10 cellular contexts compared by ENCODE assay signal in genomic region chr5:139472410-139473030, GRCh38. TPM values are rescaled to one million over a fixed set of nuclear protein-coding genes. Genes with fewer than 3 reads are reported as not detected.
DNase-seq lines count a peak whose midpoint lies in the region; ATAC-seq and TF ChIP-seq lines count a peak whose summit lies in the region.
"Had no signal": no experiment of that assay in that cellular context is flagged by ENCODE, and none has a peak within 500 bp of the region (broad histone marks: within the 10 kb centered on the region; RNA-seq: fewer than 3 reads in every experiment).

No MANE protein-coding gene starts in this region.

- peaks cover 15% of the 10 kb centered on the region for H3K4me1 Mint-ChIP-seq in MCF 10A (ENCODE audit: insufficient read depth, unreplicated experiment)
- H3K4me1 Mint-ChIP-seq in activated T-cell treated with anti-CD3 and anti-CD28 coated beads, Interleukin-2, amount 50 U/mL, for 72 hours (ENCODE audit: low read depth), result peaks cover 79% of the 10 kb centered on the region
- peaks cover 84 to 85% of the 10 kb centered on the region in 2 donors for H3K4me1 Mint-ChIP-seq in immature natural killer cell

- H3K27ac ChIP-seq in mammary epithelial cell (ENCODE audit: insufficient read depth, low read depth, low read length) (no peak overlapping the region), thyroid gland (peak overlapping the region in 2 of 3 donors; percentile 27 to 29)

- H4K20me1 ChIP-seq in mammary epithelial cell (ENCODE audit: insufficient read depth, low read length), result no peaks in the 10 kb centered on the region

- H3K4me3 Mint-ChIP-seq in MCF 10A (ENCODE audit: unreplicated experiment), result no peak overlapping the region
- H3K4me3 Mint-ChIP-seq in activated T-cell treated with anti-CD3 and anti-CD28 coated beads, Interleukin-2, amount 50 U/mL, for 72 hours, result peak overlapping the region; percentile 58 to 71
- H3K4me3 Mint-ChIP-seq in immature natural killer cell, result peak overlapping the region; percentile 8 to 79 (median 68)

- H3K9me3 Mint-ChIP-seq in MCF 10A (ENCODE audit: unreplicated experiment) (no peaks in the 10 kb centered on the region), immature natural killer cell (no peaks in the 10 kb centered on the region)
- H3K9me3 Mint-ChIP-seq in activated T-cell treated with anti-CD3 and anti-CD28 coated beads, Interleukin-2, amount 50 U/mL, for 72 hours, result no peaks in the 10 kb centered on the region

- H3K27me3 Mint-ChIP-seq in MCF 10A (ENCODE audit: insufficient read depth, unreplicated experiment) (no peaks in the 10 kb centered on the region), immature natural killer cell (ENCODE audit: low read depth in 3 of 3) (peaks cover 4 to 8% (median 5%) of the 10 kb centered on the region in 3 donors)
- H3K27me3 Mint-ChIP-seq in activated T-cell treated with anti-CD3 and anti-CD28 coated beads, Interleukin-2, amount 50 U/mL, for 72 hours (ENCODE audit: low read depth), result no peaks in the 10 kb centered on the region

- no peak for DNase-seq in MCF 10A (ENCODE audit: unreplicated experiment)
- no peak for DNase-seq in mammary epithelial cell
- no peak for DNase-seq in activated T-cell treated with anti-CD3 and anti-CD28 coated beads, Interleukin-2, amount 50 U/mL, for 72 hours
- DNase-seq in immature natural killer cell, result no peak
- no peak for DNase-seq in thyroid gland
- DNase-seq in amygdala (lab: John Stamatoyannopoulos, UW), result no peak
- DNase-seq: activated gamma-delta T cell treated with Interleukin-2 at 50 U/mL for 16 hours, glutamatergic neuron had no signal

- H3K4me3 ChIP-seq in mammary epithelial cell (replicated peaks in 1 of 3; ENCODE audit: insufficient read depth in 1 of 3, low read depth in 2 of 3, low read length in 3 of 3) (no peak overlapping the region), thyroid gland (replicated peaks in 1 of 3) (no peak overlapping the region)

- H3K79me2 ChIP-seq in mammary epithelial cell (ENCODE audit: insufficient read depth, low read length), result no peaks in the 10 kb centered on the region

- no peak for TF ChIP-seq POLR2A in thyroid gland (IDR thresholded peaks at IDR 0.05)

- H3K36me3 ChIP-seq in mammary epithelial cell (ENCODE audit: insufficient read depth, low read length), result no peaks in the 10 kb centered on the region
- H3K36me3 ChIP-seq in thyroid gland, result peaks cover 0 to 4% of the 10 kb centered on the region in 2 donors

- WGBS in mammary epithelial cell (ENCODE audit: low coverage, missing lambda C conversion rate), result 92% methylated on average over 11 of the region's 15 CpGs
- WGBS in thyroid gland, 2 donors, result 83 to 85% methylated on average over 11 to 15 of the region's 15 CpGs

- H3K9me3 ChIP-seq in mammary epithelial cell (replicated peaks; ENCODE audit: insufficient read depth, low read length) (no peaks in the 10 kb centered on the region), thyroid gland (no peaks in the 10 kb centered on the region)

- H3K27ac Mint-ChIP-seq in MCF 10A (ENCODE audit: low read depth, unreplicated experiment), result peak overlapping the region; percentile 94
- H3K27ac Mint-ChIP-seq in activated T-cell treated with anti-CD3 and anti-CD28 coated beads, Interleukin-2, amount 50 U/mL, for 72 hours, result peak overlapping the region; percentile 64
- H3K27ac Mint-ChIP-seq in immature natural killer cell, result peak overlapping the region in 5 of 6 donors; percentile 20 to 91 (median 72)

- peak in 1 of 2 donors; percentile 2 for ATAC-seq in activated T-cell treated with anti-CD3 and anti-CD28 coated beads, Interleukin-2, amount 50 U/mL, for 72 hours (replicated peaks in 1 of 2)
- ATAC-seq in HG02884 (IDR thresholded peaks at IDR 0.05; ENCODE audit: unreplicated experiment) (no peak), HG03159 (IDR thresholded peaks at IDR 0.05; ENCODE audit: unreplicated experiment) (no peak)

- no peak overlapping the region for H3K9ac ChIP-seq in mammary epithelial cell (ENCODE audit: insufficient read depth, low read length)

- H3K4me2 ChIP-seq in mammary epithelial cell (ENCODE audit: insufficient read depth, low read depth, low read length), result no peak overlapping the region

- in situ Hi-C loops in mammary epithelial cell (cut with MboI; ENCODE audit: low sequenced_read_pairs in 2 of 2), result no loop called here

- H3K4me1 ChIP-seq in mammary epithelial cell (ENCODE audit: insufficient read depth, low read length) (peaks cover 15% of the 10 kb centered on the region), thyroid gland (peaks cover 0 to 21% of the 10 kb centered on the region in 2 donors)

- POLR2A ChIA-PET in MCF 10A (lab: Yijun Ruan, JAX), result interaction anchor here (1.0 kb wide), 1 partner anchor 9 kb away, joined by 3 read pairs; no protein-coding TSS in a partner anchor

- intact Hi-C loops in MCF 10A (cut with micrococcal nuclease), result no loop called here
- intact Hi-C loops in mammary epithelial cell (cut with micrococcal nuclease), result loop anchor here (2.0 kb wide), 1 partner anchor 34 kb away; the partner anchor contains the start of gene DNAJC18
- intact Hi-C loops in thyroid gland (cut with DNase I), result no loop called here

- no peak for TF ChIP-seq CTCF in MCF 10A (IDR thresholded peaks at IDR 0.05; ENCODE audit: unreplicated experiment)
- no peak for TF ChIP-seq CTCF in mammary epithelial cell (conservative IDR thresholded peaks at IDR 0.05 in 1 of 2, IDR thresholded peaks at IDR 0.05 in 1 of 2; ENCODE audit: extremely low read depth in 1 of 2, insufficient read depth in 1 of 2, low read depth in 1 of 2, low read length in 2 of 2)
- TF ChIP-seq CTCF in thyroid gland (IDR thresholded peaks at IDR 0.05), result no peak

- CTCF ChIA-PET in MCF 10A (lab: Yijun Ruan, JAX) (interaction anchor here (1.0 kb wide), 1 partner anchor 9 kb away, joined by 5 read pairs; no protein-coding TSS in a partner anchor), mammary epithelial cell (lab: Charles Lee; ENCODE audit: low non-redundant PET) (no interaction called here)

- no peak overlapping the region for H2AFZ ChIP-seq in mammary epithelial cell (ENCODE audit: low read depth, low read length)

- H3K27me3 ChIP-seq in mammary epithelial cell (ENCODE audit: insufficient read depth, low read length), result no peaks in the 10 kb centered on the region
- no peaks in the 10 kb centered on the region for H3K27me3 ChIP-seq in thyroid gland

- H3K36me3 Mint-ChIP-seq in MCF 10A (ENCODE audit: insufficient read depth, unreplicated experiment) (peaks cover 6% of the 10 kb centered on the region), immature natural killer cell (peaks cover 0 to 11% (median 3%) of the 10 kb centered on the region in 3 donors)
- peaks cover 5 to 6% of the 10 kb centered on the region in 2 donors for H3K36me3 Mint-ChIP-seq in activated T-cell treated with anti-CD3 and anti-CD28 coated beads, Interleukin-2, amount 50 U/mL, for 72 hours (ENCODE audit: insufficient read depth in 2 of 2)

- dilution Hi-C loops in mammary epithelial cell (cut with HindIII; ENCODE audit: low sequenced_read_pairs), result no loop called here

- BruUV-seq in MCF 10A (replicated peaks; lab: Mats Ljungman, UMichigan), result no TSS peak
- no TSS peak for BruUV-seq in mammary epithelial cell (replicated peaks; lab: Mats Ljungman, UMichigan)

RNA-seq across cellular contexts. Expression of gene SMIM33, which starts 1.7 kb away (rescaled TPM):
- total RNA-seq in MCF 10A (2022), result not detected in 2 replicates
- total RNA-seq in mammary epithelial cell, result not detected
- polyA plus RNA-seq in mammary epithelial cell, result not detected
- polyA minus RNA-seq in mammary epithelial cell, result not detected
- total RNA-seq in activated T-cell treated with anti-CD3 and anti-CD28 coated beads, Interleukin-2, amount 50 U/mL, for 72 hours, result under 1 TPM; 0.22 to 0.35 TPM
- polyA plus RNA-seq in immature natural killer cell, result not detected
- not detected for total RNA-seq in thyroid gland

RNA-seq across cellular contexts. Expression of gene ECSCR, which starts 10.0 kb away (rescaled TPM):
- total RNA-seq in MCF 10A (2022), result not detected in 2 replicates
- total RNA-seq in mammary epithelial cell, result not detected
- not detected for polyA plus RNA-seq in mammary epithelial cell
- not detected for polyA minus RNA-seq in mammary epithelial cell
- total RNA-seq in activated T-cell treated with anti-CD3 and anti-CD28 coated beads, Interleukin-2, amount 50 U/mL, for 72 hours, result 1 to 10 TPM; 1.2 to 1.4 TPM
- polyA plus RNA-seq in immature natural killer cell, result under 1 TPM in 1 of 3 donors, not detected in 2; 0.73 TPM
- 10 to 100 TPM; 26.7 to 46.2 (median 31.4) TPM for total RNA-seq in thyroid gland

RNA-seq across cellular contexts. Expression of gene STING1, which starts 10.0 kb away (rescaled TPM):
- total RNA-seq in MCF 10A (2022) (33.1 and 35.1 TPM in 2 replicates), mammary epithelial cell (10 to 100 TPM; 10.7 to 36.6 TPM), thyroid gland (10 to 100 TPM; 28.4 to 59.9 (median 38.6) TPM)
- polyA plus RNA-seq in mammary epithelial cell (35.3 TPM), immature natural killer cell (100 to 1,000 TPM in 2 of 3 donors, 10 to 100 TPM in 1; 67.8 to 150 (median 142) TPM)
- 22.4 TPM for polyA minus RNA-seq in mammary epithelial cell
- total RNA-seq in activated T-cell treated with anti-CD3 and anti-CD28 coated beads, Interleukin-2, amount 50 U/mL, for 72 hours, result 100 to 1,000 TPM in 1 of 2 donors, 10 to 100 TPM in 1; 98.6 to 230 TPM

RNA-seq across cellular contexts. Expression of gene DNAJC18, which starts 33.2 kb away (rescaled TPM):
- 14.1 and 15.1 TPM in 2 replicates for total RNA-seq in MCF 10A (2022)
- total RNA-seq in mammary epithelial cell, result 10 to 100 TPM in 1 of 2 donors, 1 to 10 TPM in 1; 6.7 to 12.9 TPM
- 3.3 TPM for polyA plus RNA-seq in mammary epithelial cell
- 6.6 TPM for polyA minus RNA-seq in mammary epithelial cell
- 10 to 100 TPM; 46.1 to 73.7 TPM for total RNA-seq in activated T-cell treated with anti-CD3 and anti-CD28 coated beads, Interleukin-2, amount 50 U/mL, for 72 hours
- 1 to 10 TPM in 2 of 3 donors, not detected in 1; 3.7 to 4.3 TPM for polyA plus RNA-seq in immature natural killer cell
- 10 to 100 TPM in 3 of 4 donors, 1 to 10 TPM in 1; 7.9 to 21.0 (median 12.7) TPM for total RNA-seq in thyroid gland

Comparison
In these comparisons a context has a peak if more than half of its experiments do, and no peak if none do; other contexts are left out.
1. RNA of gene ECSCR, which starts 10.0 kb away (total RNA-seq): 26.7 to 46.2 TPM in thyroid gland; 1.2 to 1.4 TPM in activated T-cell treated with anti-CD3 and anti-CD28 coated beads, Interleukin-2, amount 50 U/mL, for 72 hours, not detected in MCF 10A and not detected in mammary epithelial cell; every median in the first group is over 10 times any median in the second.
2. Peak in every context shown above with its lines, with median percentiles within 50 percentile points of each other: H3K27ac Mint-ChIP-seq.